ENCODE assay signal across 24 cellular contexts in genomic region chr17:6930754-6931153, GRCh38.
A peak's percentile ranks its signal among the peaks of the same experiment; 100 is the strongest.
DNase-seq lines count a peak whose midpoint lies in the region; ATAC-seq and TF ChIP-seq lines count a peak whose summit lies in the region.
"Had no signal": no experiment of that assay in that cellular context is flagged by ENCODE, and none has a peak within 500 bp of the region (broad histone marks: within the 10 kb centered on the region; RNA-seq: fewer than 3 reads in every experiment).

No MANE protein-coding gene starts in this region.

- peaks cover 11% of the 10 kb centered on the region for H3K27me3 Mint-ChIP-seq in activated CD4-positive, alpha-beta T cell treated with anti-CD3 and anti-CD28 coated beads, Interleukin-2, amount 10 ng/mL, durations not matched to agents 7 days and 5 days
- H3K27me3 Mint-ChIP-seq: CD4-positive, alpha-beta memory T cell had no signal

- TF ChIP-seq RAD21 in SK-N-SH (IDR thresholded peaks at IDR 0.05; ENCODE audit: low read length) = no peak

- H3K4me3 ChIP-seq in SK-N-SH (ENCODE audit: low read depth in 2 of 2, low read length in 1 of 2) (no peak overlapping the region), Peyer's patch (no peak overlapping the region)
- H3K4me3 ChIP-seq: SK-N-MC had no signal

- H3K36me3 Mint-ChIP-seq in activated CD4-positive, alpha-beta T cell treated with anti-CD3 and anti-CD28 coated beads, Interleukin-2, amount 10 ng/mL, durations not matched to agents 7 days and 5 days (ENCODE audit: low read depth) = no peaks in the 10 kb centered on the region

- no peak overlapping the region for H2AFZ ChIP-seq in SK-N-SH (ENCODE audit: low read depth)

- CTCF ChIA-PET in SK-N-SH (lab: Yijun Ruan, JAX) = interaction anchor here (0.6 to 2.6 kb wide), 3 partner anchors 16 to 458 kb away, joined by 3 to 16 read pairs (median 3); no protein-coding TSS in a partner anchor
- CTCF ChIA-PET in HEK293T (lab: Yijun Ruan, JAX) = interaction anchor here (2.3 kb wide), 1 partner anchor 74 kb away, joined by 7 read pairs; no protein-coding TSS in a partner anchor
- CTCF ChIA-PET in activated CD4-positive, alpha-beta T cell treated with anti-CD3 and anti-CD28 coated beads, Interleukin-2, amount 10 ng/mL, durations not matched to agents 7 days and 5 days (lab: Charles Lee) = interaction anchor here (1.0 kb wide), 1 partner anchor 73 kb away, joined by 3 read pairs; no protein-coding TSS in a partner anchor

- 0 out of 2 replicates have a peak overlapping the region, but pooled peaks have one; percentile 20 for H3K4me2 ChIP-seq in SK-N-SH

- no peak overlapping the region for H3K9ac ChIP-seq in SK-N-SH

- no peak for TF ChIP-seq CTCF in SK-N-SH (IDR thresholded peaks at IDR 0.05)
- TF ChIP-seq CTCF in Peyer's patch (IDR thresholded peaks at IDR 0.05) = no peak

- H3K9me2 ChIP-seq in SK-N-SH = no peaks in the 10 kb centered on the region

- H3K27ac Mint-ChIP-seq in activated CD4-positive, alpha-beta T cell treated with anti-CD3 and anti-CD28 coated beads, Interleukin-2, amount 10 ng/mL, durations not matched to agents 7 days and 5 days = no peak overlapping the region
- H3K27ac Mint-ChIP-seq: CD4-positive, alpha-beta memory T cell had no signal

- no peaks in the 10 kb centered on the region for H3K4me1 Mint-ChIP-seq in activated CD4-positive, alpha-beta T cell treated with anti-CD3 and anti-CD28 coated beads, Interleukin-2, amount 10 ng/mL, durations not matched to agents 7 days and 5 days

- H3K27ac ChIP-seq in SK-N-SH (ENCODE audit: low read depth in 2 of 2, low read length in 1 of 2) (peak overlapping the region in 1 of 2 experiments; percentile 25; a peak in 1 of 4 replicates), Peyer's patch (no peak overlapping the region)
- H3K27ac ChIP-seq: 22Rv1, SK-N-MC had no signal

- no peaks in the 10 kb centered on the region for H3K9me3 ChIP-seq in SK-N-SH
- H3K9me3 ChIP-seq in Peyer's patch = no peaks in the 10 kb centered on the region
- H3K9me3 ChIP-seq: Caco-2 had no signal

- ATAC-seq in SK-N-SH treated with all-trans-retinoic acid at 6 μM for 48 hours = no peak
- ATAC-seq: HCT116, Panc1 had no signal

- H3K9me3 Mint-ChIP-seq in activated CD4-positive, alpha-beta T cell treated with anti-CD3 and anti-CD28 coated beads, Interleukin-2, amount 10 ng/mL, durations not matched to agents 7 days and 5 days = no peaks in the 10 kb centered on the region

- peaks cover 6% of the 10 kb centered on the region for H3F3A ChIP-seq in SK-N-SH (replicated peaks; ENCODE audit: insufficient read depth)

- H3K4me3 Mint-ChIP-seq in activated CD4-positive, alpha-beta T cell treated with anti-CD3 and anti-CD28 coated beads, Interleukin-2, amount 10 ng/mL, durations not matched to agents 7 days and 5 days = no peak overlapping the region
- H3K4me3 Mint-ChIP-seq: CD4-positive, alpha-beta memory T cell had no signal

- TF ChIP-seq POLR2A in Peyer's patch (IDR thresholded peaks at IDR 0.05) = no peak

- peaks cover 35% of the 10 kb centered on the region for H3K79me2 ChIP-seq in SK-N-SH (ENCODE audit: insufficient read depth)

- DNase-seq in SK-N-SH = no peak
- peak; percentile 48 for DNase-seq in OCI-M1 (lab: John Stamatoyannopoulos, UW)
- DNase-seq in fibroblast of peridontal ligament (ENCODE audit: extremely low read depth) = peak; percentile 49
- DNase-seq in renal cortical epithelial cell (ENCODE audit: low read depth) = peak; percentile 19
- DNase-seq in HEK293T (ENCODE audit: extremely low spot score) = no peak
- DNase-seq in activated CD4-positive, alpha-beta T cell treated with anti-CD3 and anti-CD28 coated beads, Interleukin-2, amount 10 ng/mL, durations not matched to agents 7 days and 5 days = no peak
- no peak for DNase-seq in Peyer's patch
- DNase-seq: C1 segment of cervical spinal cord; Caco-2; CD4-positive, alpha-beta memory T cell; EL; GDM1; NCI-H1092; NCI-H1417 treated with DMSO at 0.1 percent for 48 hours; NCI-H1694 treated with DMSO at 0.1 percent for 48 hours; NCI-H2081; NCI-H2227 treated with DMSO at 0.1 percent for 48 hours; NCI-H526 treated with DMSO at 0.1 percent for 48 hours; SIG-M5 had no signal

- H3K27me3 ChIP-seq in SK-N-SH (ENCODE audit: insufficient read depth) (no peaks in the 10 kb centered on the region), Peyer's patch (no peaks in the 10 kb centered on the region)

- H3K36me3 ChIP-seq in SK-N-SH (replicated peaks in 1 of 2; ENCODE audit: control insufficient read depth in 1 of 2, insufficient read depth in 2 of 2, low read length in 1 of 2) (peaks cover 0 to 17% of the 10 kb centered on the region in 2 experiments), Peyer's patch (no peaks in the 10 kb centered on the region)

- no peak for TF ChIP-seq EP300 in SK-N-SH (IDR thresholded peaks at IDR 0.05; ENCODE audit: borderline replicate concordance in 1 of 2, low read depth in 1 of 2, low read length in 1 of 2)

- H3K4me1 ChIP-seq in SK-N-SH (ENCODE audit: control insufficient read depth in 1 of 2, insufficient read depth in 2 of 2, low read depth in 1 of 2, low read length in 1 of 2) (peaks cover 0 to 16% of the 10 kb centered on the region in 2 experiments; a peak in 1 of 4 replicates), Peyer's patch (no peaks in the 10 kb centered on the region)
- H3K4me1 ChIP-seq: Caco-2 had no signal

- POLR2A ChIA-PET in SK-N-SH (lab: Yijun Ruan, JAX) = no interaction called here
- POLR2A ChIA-PET in HEK293T (lab: Yijun Ruan, JAX) = no interaction called here
- POLR2A ChIA-PET in activated CD4-positive, alpha-beta T cell treated with anti-CD3 and anti-CD28 coated beads, Interleukin-2, amount 10 ng/mL, durations not matched to agents 7 days and 5 days (lab: Charles Lee) = no interaction called here

- H4K20me1 ChIP-seq in SK-N-SH (ENCODE audit: insufficient read depth) = no peaks in the 10 kb centered on the region

TF ChIP-seq in SK-N-SH, 30 proteins besides CTCF, POLR2A, EP300 and RAD21 (continues in another document):
- 0 out of 2 replicates have a peak, but pooled peaks have one; percentile 14 for TF ChIP-seq TEAD4 (IDR thresholded peaks at IDR 0.05; ENCODE audit: borderline replicate concordance, insufficient read depth)
- no peak for TF ChIP-seq ELF1 (IDR thresholded peaks at IDR 0.05)

TF ChIP-seq in SK-N-SH treated with all-trans-retinoic acid at 6 μM for 48 hours, 23 proteins besides CTCF, POLR2A, EP300 and RAD21 (continues in another document):
- no peak for TF ChIP-seq ZFP3 (CRISPR knock-in tag; IDR thresholded peaks at IDR 0.05)
- TF ChIP-seq ZNF70 (CRISPR knock-in tag; IDR thresholded peaks at IDR 0.05) = no peak
- TF ChIP-seq GLIS3 (CRISPR knock-in tag; IDR thresholded peaks at IDR 0.05) = no peak
- no peak for TF ChIP-seq BACH2 (CRISPR knock-in tag; IDR thresholded peaks at IDR 0.05; ENCODE audit: borderline replicate concordance)
- no peak for TF ChIP-seq ISL1 (CRISPR knock-in tag; IDR thresholded peaks at IDR 0.05)
- TF ChIP-seq, protein P1, sequence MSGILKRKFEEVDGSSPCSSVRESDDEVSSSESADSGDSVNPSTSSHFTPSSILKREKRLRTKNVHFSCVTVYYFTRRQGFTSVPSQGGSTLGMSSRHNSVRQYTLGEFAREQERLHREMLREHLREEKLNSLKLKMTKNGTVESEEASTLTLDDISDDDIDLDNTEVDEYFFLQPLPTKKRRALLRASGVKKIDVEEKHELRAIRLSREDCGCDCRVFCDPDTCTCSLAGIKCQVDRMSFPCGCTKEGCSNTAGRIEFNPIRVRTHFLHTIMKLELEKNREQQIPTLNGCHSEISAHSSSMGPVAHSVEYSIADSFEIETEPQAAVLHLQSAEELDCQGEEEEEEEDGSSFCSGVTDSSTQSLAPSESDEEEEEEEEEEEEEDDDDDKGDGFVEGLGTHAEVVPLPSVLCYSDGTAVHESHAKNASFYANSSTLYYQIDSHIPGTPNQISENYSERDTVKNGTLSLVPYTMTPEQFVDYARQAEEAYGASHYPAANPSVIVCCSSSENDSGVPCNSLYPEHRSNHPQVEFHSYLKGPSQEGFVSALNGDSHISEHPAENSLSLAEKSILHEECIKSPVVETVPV (CRISPR knock-in tag; IDR thresholded peaks at IDR 0.05) = no peak

TF ChIP-seq in HEK293T, 16 proteins besides CTCF, POLR2A, EP300 and RAD21:
- no peak for TF ChIP-seq CTBP1 (IDR thresholded peaks at IDR 0.05; ENCODE audit: borderline replicate concordance)
- no peak for TF ChIP-seq BHLHE40 (IDR thresholded peaks at IDR 0.05; ENCODE audit: borderline replicate concordance)
- TF ChIP-seq ZNF384 (IDR thresholded peaks at IDR 0.05) = no peak
- TF ChIP-seq FOXM1 (IDR thresholded peaks at IDR 0.05; ENCODE audit: borderline replicate concordance) = no peak
- TF ChIP-seq LEF1 (IDR thresholded peaks at IDR 0.05; ENCODE audit: borderline replicate concordance) = no peak
- no peak for TF ChIP-seq ELF4 (IDR thresholded peaks at IDR 0.05)
- TF ChIP-seq PKNOX1 (IDR thresholded peaks at IDR 0.05) = no peak
- TF ChIP-seq L3MBTL2 (conservative IDR thresholded peaks at IDR 0.05) = no peak
- TF ChIP-seq FOXA1 (IDR thresholded peaks at IDR 0.05) = no peak
- no peak for TF ChIP-seq SUZ12 (IDR thresholded peaks at IDR 0.05)
- TF ChIP-seq ARNT (IDR thresholded peaks at IDR 0.05) = no peak
- TF ChIP-seq TARDBP (IDR thresholded peaks at IDR 0.05) = no peak
- TF ChIP-seq SP1 (IDR thresholded peaks at IDR 0.05) = no peak
- TF ChIP-seq HDGF (IDR thresholded peaks at IDR 0.05; ENCODE audit: borderline replicate concordance) = no peak
- TF ChIP-seq FOXK2 (IDR thresholded peaks at IDR 0.05) = no peak
- TF ChIP-seq NFRKB (IDR thresholded peaks at IDR 0.05) = no peak

Comparison
In these comparisons a context has a peak if more than half of its experiments do, and no peak if none do; other contexts are left out.
1. DNase-seq: peak in OCI-M1 (single experiment), fibroblast of peridontal ligament (single experiment) and renal cortical epithelial cell (single experiment); none in SK-N-SH (single experiment), HEK293T (single experiment), activated CD4-positive, alpha-beta T cell treated with anti-CD3 and anti-CD28 coated beads, Interleukin-2, amount 10 ng/mL, durations not matched to agents 7 days and 5 days (single experiment) and Peyer's patch (0 of 3).